2 cellular contexts compared by ENCODE assay signal in genomic region chr6:50826803-50827202, GRCh38.
TF ChIP-seq lines count a peak whose summit lies in the region.

No MANE protein-coding gene starts in this region.

TF ChIP-seq in GM23338, 12 proteins besides CTCF, POLR2A, EP300 and RAD21:
- TF ChIP-seq ZNF462 (CRISPR knock-in tag; IDR thresholded peaks at IDR 0.05), result no peak
- peak; percentile 84 for TF ChIP-seq EZH2 (IDR thresholded peaks at IDR 0.05; ENCODE audit: low read depth, unreplicated experiment)

TF ChIP-seq in K562, 482 proteins besides CTCF, POLR2A, EP300 and RAD21:
- TF ChIP-seq MYNN (IDR thresholded peaks at IDR 0.05) (no peak), MYNN (CRISPR knock-in tag; IDR thresholded peaks at IDR 0.05) (no peak), E2F4 (CRISPR knock-in tag; IDR thresholded peaks at IDR 0.05; ENCODE audit: low read depth) (no peak), TAF7 (tag; IDR thresholded peaks at IDR 0.05) (no peak), GATAD2A (IDR thresholded peaks at IDR 0.05) (no peak), ZNF57 (CRISPR knock-in tag; IDR thresholded peaks at IDR 0.05) (no peak), LEF1 (IDR thresholded peaks at IDR 0.05) (no peak)
